ENCODE assay signal across 9 cellular contexts in the genomic region with DNA sequence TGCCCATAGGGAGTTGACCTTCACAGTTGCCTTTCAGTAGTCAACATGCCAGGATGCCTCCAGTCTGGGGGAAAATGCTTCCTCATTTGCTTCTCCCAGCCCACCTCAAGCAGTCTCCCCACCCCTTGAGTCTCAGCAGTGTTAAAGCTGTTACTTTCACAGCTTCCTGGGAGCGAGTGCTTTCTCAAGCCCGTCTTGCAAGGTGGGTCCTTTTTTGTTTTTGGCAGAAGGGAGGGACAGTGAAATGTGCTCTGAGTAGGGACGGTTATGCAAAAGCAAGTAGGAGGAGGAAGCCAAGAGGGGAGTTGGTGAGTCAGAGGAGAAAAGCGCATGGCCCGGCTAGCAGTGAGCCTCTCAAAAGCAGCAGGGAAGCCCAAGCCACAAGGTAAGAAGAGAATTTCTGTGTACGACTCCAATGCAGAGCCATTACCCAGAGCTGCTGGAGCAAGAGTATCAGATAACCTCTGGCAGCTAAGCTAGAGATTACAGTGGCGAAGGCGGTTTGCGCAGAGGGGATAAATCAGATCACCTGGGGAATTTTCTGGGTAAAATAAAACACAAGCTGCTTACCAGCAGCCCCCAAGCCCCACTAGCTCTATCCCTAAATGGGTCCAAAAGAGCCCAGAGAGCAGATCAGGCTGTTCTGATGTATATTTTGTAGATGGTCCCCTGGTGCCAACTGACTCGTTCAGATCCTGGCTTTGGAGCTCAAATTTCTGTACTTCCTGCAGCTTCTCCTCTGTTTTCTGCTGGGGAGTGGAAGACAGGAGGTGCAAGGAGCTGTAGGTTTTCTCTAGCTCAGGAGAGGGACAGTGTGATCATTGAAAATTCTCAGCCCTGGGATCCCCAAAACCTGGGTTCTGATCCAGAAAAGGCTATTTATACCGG. TPM values are rescaled to one million over a fixed set of nuclear protein-coding genes. Genes with fewer than 3 reads are reported as not detected.
DNase-seq lines count a peak whose midpoint lies in the region; ATAC-seq, FAIRE-seq and TF ChIP-seq lines count a peak whose summit lies in the region.
"Had no signal": no experiment of that assay in that cellular context is flagged by ENCODE, and none has a peak within 500 bp of the region (broad histone marks: within the 10 kb centered on the region; RNA-seq: fewer than 3 reads in every experiment).

A gene (plus strand): TSS at position 316 of the 888 bp plus-strand sequence. CDS start 10,252 bp downstream, outside the sequence.

- H3K36me3 ChIP-seq in right atrium auricular region = no peaks in the 10 kb centered on the region
- H3K36me3 ChIP-seq: SJSA1 had no signal

- H3K9me3 ChIP-seq in right atrium auricular region = no peaks in the 10 kb centered on the region
- H3K9me3 ChIP-seq: SJSA1 had no signal

- DNase-seq in H54 (ENCODE audit: insufficient read length, low spot score) (peak; percentile 61), NCI-H226 (peak; percentile 80), epithelial cell of esophagus (ENCODE audit: low read depth) (peak; percentile 77), skeletal muscle cell (ENCODE audit: low read depth) (peak; percentile 31), cerebellar nuclear complex (lab: John Stamatoyannopoulos, UW) (no peak), right atrium auricular region (ENCODE audit: low spot score) (no peak)

- ATAC-seq in HG02623 (IDR thresholded peaks at IDR 0.05; ENCODE audit: unreplicated experiment) (no peak), GM18520 (IDR thresholded peaks at IDR 0.05; ENCODE audit: unreplicated experiment) (no peak)

- H3K27me3 ChIP-seq in right atrium auricular region = no peaks in the 10 kb centered on the region

- peaks cover 0 to 7% of the 10 kb centered on the region in 2 donors for H3K4me1 ChIP-seq in right atrium auricular region

- H3K4me3 ChIP-seq in epithelial cell of esophagus (ENCODE audit: low read length) (no peak within 1 kb of the TSS), skeletal muscle cell (ENCODE audit: low read depth, low read length) (no peak within 1 kb of the TSS), right atrium auricular region (no peak within 1 kb of the TSS)
- H3K4me3 ChIP-seq: SJSA1 had no signal

- TF ChIP-seq POLR2A in H54 (IDR thresholded peaks at IDR 0.05; ENCODE audit: low read depth, low read length) = no peak

- H3K27ac ChIP-seq in right atrium auricular region = no peak within 1 kb of the TSS
- H3K27ac ChIP-seq: SJSA1 had no signal

- peak; percentile 96 for FAIRE-seq in H54 (lab: Jason Lieb, UNC)

- TF ChIP-seq CTCF in epithelial cell of esophagus (IDR thresholded peaks at IDR 0.05; ENCODE audit: insufficient read depth, low read depth, low read length, missing control alignments) (no peak), right atrium auricular region (IDR thresholded peaks at IDR 0.05) (no peak)

RNA-seq across cellular contexts. Expression of the gene that starts here (rescaled TPM):
- total RNA-seq in right atrium auricular region = under 1 TPM in 1 of 2 donors, not detected in 1; 0.67 TPM
- total RNA-seq: SJSA1 had no signal

Comparison
In these comparisons a context has a peak if more than half of its experiments do, and no peak if none do; other contexts are left out.
1. DNase-seq: peak in H54 (single experiment), NCI-H226 (single experiment), epithelial cell of esophagus (single experiment) and skeletal muscle cell (single experiment); none in cerebellar nuclear complex (0 of 2) and right atrium auricular region (single experiment).